Comparison of ENCODE assay signal across 8 cellular contexts in the genomic region with DNA sequence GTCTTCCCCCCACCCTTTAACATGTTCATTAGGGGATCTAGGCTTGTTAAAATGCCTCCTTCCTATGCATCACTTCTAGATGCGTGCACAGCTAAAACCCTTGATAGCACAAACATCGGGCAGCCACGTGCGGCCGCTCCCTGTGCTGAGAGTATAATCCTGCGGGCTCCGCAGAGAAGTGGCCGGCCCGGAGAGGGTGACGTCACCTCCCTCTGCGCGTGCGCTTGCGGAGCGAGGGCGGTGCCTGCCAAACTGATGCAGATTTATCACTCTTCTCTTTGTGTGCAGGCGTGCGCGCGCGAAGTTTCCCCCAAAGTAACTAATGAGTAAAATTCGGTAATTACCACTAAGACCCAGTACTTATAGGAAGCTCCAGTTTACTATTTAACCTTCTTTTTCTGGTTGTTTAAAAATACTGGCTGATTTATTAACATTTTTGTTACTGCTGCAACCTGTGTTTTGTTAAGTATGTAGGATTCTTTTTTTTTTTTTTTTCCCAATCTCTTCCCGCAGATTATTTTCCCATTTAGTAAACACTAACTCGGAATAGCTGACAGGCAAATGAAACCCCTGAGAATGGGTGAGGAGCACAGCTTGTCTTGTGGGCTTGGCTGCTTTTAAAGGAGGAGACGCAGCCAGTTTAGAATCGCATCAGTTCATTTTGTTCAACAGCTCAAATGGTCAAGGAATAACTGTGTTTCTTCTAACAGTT.
A peak's percentile ranks its signal among the peaks of the same experiment; 100 is the strongest.
DNase-seq lines count a peak whose midpoint lies in the region; ATAC-seq and TF ChIP-seq lines count a peak whose summit lies in the region.

No MANE protein-coding gene starts in this region.

- H3K4me3 Mint-ChIP-seq in T-helper 1 cell treated with Interleukin-12 subunit alpha and Interleukin-12 subunit beta and Interleukin-4 antibody, amounts not matched to agents 30 μg/mL and 1 μg/mL, for 36 hours, result peak overlapping the region; percentile 49

- WGBS in sigmoid colon, 2 donors, result 4 to 5% methylated on average over 26 of the region's 26 CpGs

- TF ChIP-seq POLR2A in GM15510 (IDR thresholded peaks at IDR 0.05; ENCODE audit: borderline replicate concordance, extremely low read depth, insufficient read length) (peak; percentile 52), sigmoid colon (IDR thresholded peaks at IDR 0.05) (no peak)

- no peaks in the 10 kb centered on the region for H3K27me3 ChIP-seq in sigmoid colon

- no peaks in the 10 kb centered on the region for H3K9me3 ChIP-seq in sigmoid colon

- no peak overlapping the region for H3K27ac Mint-ChIP-seq in T-helper 1 cell treated with Interleukin-12 subunit alpha and Interleukin-12 subunit beta and Interleukin-4 antibody, amounts not matched to agents 30 μg/mL and 1 μg/mL, for 36 hours

- H3K4me1 Mint-ChIP-seq in T-helper 1 cell treated with Interleukin-12 subunit alpha and Interleukin-12 subunit beta and Interleukin-4 antibody, amounts not matched to agents 30 μg/mL and 1 μg/mL, for 36 hours (ENCODE audit: low read depth), result peaks cover 7% of the 10 kb centered on the region

- in situ Hi-C loops in astrocyte of the cerebellum (cut with HindIII; ENCODE audit: low sequenced_read_pairs), result no loop called here

- peaks cover 0 to 80% (median 61%) of the 10 kb centered on the region in 4 donors for H3K4me1 ChIP-seq in sigmoid colon

- peaks cover 25% of the 10 kb centered on the region for H3K27me3 Mint-ChIP-seq in T-helper 1 cell treated with Interleukin-12 subunit alpha and Interleukin-12 subunit beta and Interleukin-4 antibody, amounts not matched to agents 30 μg/mL and 1 μg/mL, for 36 hours (ENCODE audit: low read depth)

- DNase-seq in NCI-H1417 (lab: John Stamatoyannopoulos, UW), result peak; percentile 96 to 98 (median 97)
- DNase-seq in astrocyte of the cerebellum (ENCODE audit: low read depth), result peak; percentile 81
- DNase-seq in hepatic stellate cell (ENCODE audit: low spot score), result peak; percentile 85
- peak; percentile 97 for DNase-seq in sigmoid colon
- DNase-seq in NK-92 treated with Interleukin-12 subunit alpha and Interleukin-12 subunit beta, amount 100 ng/mL, for 24 hours (lab: John Stamatoyannopoulos, UW), result no peak

- no peaks in the 10 kb centered on the region for H3K9me3 Mint-ChIP-seq in T-helper 1 cell treated with Interleukin-12 subunit alpha and Interleukin-12 subunit beta and Interleukin-4 antibody, amounts not matched to agents 30 μg/mL and 1 μg/mL, for 36 hours

- no peak for TF ChIP-seq CTCF in astrocyte of the cerebellum (IDR thresholded peaks at IDR 0.05; ENCODE audit: low read depth, low read length, missing control alignments)
- no peak for TF ChIP-seq CTCF in sigmoid colon (IDR thresholded peaks at IDR 0.05)

- no peaks in the 10 kb centered on the region for H3K36me3 ChIP-seq in sigmoid colon

- peak overlapping the region; percentile 53 to 82 (median 70) for H3K27ac ChIP-seq in sigmoid colon

- peak overlapping the region; percentile 21 for H3K4me3 ChIP-seq in astrocyte of the cerebellum (ENCODE audit: low read depth, low read length)
- peak overlapping the region in 3 of 4 donors; percentile 19 to 38 (median 32) for H3K4me3 ChIP-seq in sigmoid colon

- intact Hi-C loops in sigmoid colon (cut with DNase I), result loop anchor here (1.0 kb wide), 1 partner anchor 13 kb away; no protein-coding TSS in a partner anchor

- TF ChIP-seq EP300 in sigmoid colon (IDR thresholded peaks at IDR 0.05), result peak in 1 of 4 donors; percentile 47

- H3K36me3 Mint-ChIP-seq in T-helper 1 cell treated with Interleukin-12 subunit alpha and Interleukin-12 subunit beta and Interleukin-4 antibody, amounts not matched to agents 30 μg/mL and 1 μg/mL, for 36 hours (ENCODE audit: low read depth), result no peaks in the 10 kb centered on the region

- peak; percentile 92 for ATAC-seq in HG02798 (IDR thresholded peaks at IDR 0.05; ENCODE audit: poor library complexity, unreplicated experiment)
